In genomic region chr5:93603711-93604118, GRCh38 we compare ENCODE assay signal across 8 cellular contexts. TPM values are rescaled to one million over a fixed set of nuclear protein-coding genes. Genes with fewer than 3 reads are reported as not detected.
DNase-seq lines count a peak whose midpoint lies in the region; ATAC-seq and TF ChIP-seq lines count a peak whose summit lies in the region.

No MANE protein-coding gene starts in this region.

- H3K4me3 ChIP-seq in astrocyte of the spinal cord (ENCODE audit: low read depth, low read length) (peak overlapping the region; percentile 24), testis (peak overlapping the region; percentile 16 to 31)

- TF ChIP-seq CTCF in astrocyte of the spinal cord (IDR thresholded peaks at IDR 0.05; ENCODE audit: low read depth, low read length) (peak; percentile 19), testis (IDR thresholded peaks at IDR 0.05) (no peak), GM13977 (IDR thresholded peaks at IDR 0.05; ENCODE audit: extremely low read depth, insufficient read depth, missing control alignments) (no peak)

- no peak overlapping the region for H3K4me3 Mint-ChIP-seq in activated T-cell treated with anti-CD3 and anti-CD28 coated beads, Interleukin-2, amount 50 U/mL, for 24 hours

- no peak for ATAC-seq in HG03097 (IDR thresholded peaks at IDR 0.05; ENCODE audit: low FRiP score, unreplicated experiment)

- H3K9me3 ChIP-seq in testis = no peaks in the 10 kb centered on the region

- in situ Hi-C loops in astrocyte of the spinal cord (cut with HindIII; ENCODE audit: low sequenced_read_pairs) = no loop called here
- in situ Hi-C loops in GM13977 (cut with MboI; ENCODE audit: low pct_unique_long_range_greater_than_20kb, low sequenced_read_pairs, unreplicated experiment) = loop anchor here (25.0 kb wide), 2 partner anchors 184 to 309 kb away; no protein-coding TSS in a partner anchor

- no peak overlapping the region for H3K27ac ChIP-seq in testis

- TF ChIP-seq POLR2A in testis (IDR thresholded peaks at IDR 0.05) = no peak

- intact Hi-C loops in testis (cut with DNase I; ENCODE audit: low total_unique reads) = no loop called here

- peak overlapping the region; percentile 68 for H3K27ac Mint-ChIP-seq in activated T-cell treated with anti-CD3 and anti-CD28 coated beads, Interleukin-2, amount 50 U/mL, for 24 hours

- 40 to 47% methylated on average over 7 to 10 of the region's 10 CpGs for WGBS in testis, 2 donors

- H3K27me3 Mint-ChIP-seq in activated T-cell treated with anti-CD3 and anti-CD28 coated beads, Interleukin-2, amount 50 U/mL, for 24 hours = peaks cover 41% of the 10 kb centered on the region

- no peaks in the 10 kb centered on the region for H3K36me3 ChIP-seq in testis (ENCODE audit: low read depth, missing control alignments)

- no peaks in the 10 kb centered on the region for H3K27me3 ChIP-seq in testis

- no peak for DNase-seq in activated T-cell treated with anti-CD3 and anti-CD28 coated beads, Interleukin-2, amount 50 U/mL, for 24 hours
- DNase-seq in activated T-cell treated with anti-CD3 and anti-CD28 coated beads, Interleukin-2, amount 50 U/mL, for 1 hour = no peak
- DNase-seq in astrocyte of the spinal cord (ENCODE audit: low read depth, low spot score) (peak; percentile 57), left kidney (ENCODE audit: low read depth, low spot score) (peak; percentile 86), testis (no peak), GOT3 (lab: John Stamatoyannopoulos, UW) (no peak), GM13977 (ENCODE audit: low spot score) (no peak)

- no peaks in the 10 kb centered on the region for H3K36me3 Mint-ChIP-seq in activated T-cell treated with anti-CD3 and anti-CD28 coated beads, Interleukin-2, amount 50 U/mL, for 24 hours (ENCODE audit: low read depth)

- H3K9me3 Mint-ChIP-seq in activated T-cell treated with anti-CD3 and anti-CD28 coated beads, Interleukin-2, amount 50 U/mL, for 24 hours = no peaks in the 10 kb centered on the region

- no peaks in the 10 kb centered on the region for H3K4me1 ChIP-seq in testis

- peaks cover 18% of the 10 kb centered on the region for H3K4me1 Mint-ChIP-seq in activated T-cell treated with anti-CD3 and anti-CD28 coated beads, Interleukin-2, amount 50 U/mL, for 24 hours (ENCODE audit: low read depth)

RNA-seq across cellular contexts. Expression of gene NR2F1, which starts 20.7 kb away (rescaled TPM):
- 10 to 100 TPM; 16.0 to 22.7 TPM for total RNA-seq in testis
- 16.9 TPM for polyA plus RNA-seq in testis (ENCODE audit: insufficient read depth, low read depth, low replicate concordance)

RNA-seq across cellular contexts. Expression of gene NR2F1-AS1, which starts 22.7 kb away (rescaled TPM):
- total RNA-seq in testis = 10 to 100 TPM; 15.6 to 20.6 TPM
- 24.8 TPM for polyA plus RNA-seq in testis (ENCODE audit: insufficient read depth, low read depth, low replicate concordance)

Comparison
In these comparisons a context has a peak if more than half of its experiments do, and no peak if none do; other contexts are left out.
1. DNase-seq: peak in astrocyte of the spinal cord (single experiment) and left kidney (single experiment); none in activated T-cell treated with anti-CD3 and anti-CD28 coated beads, Interleukin-2, amount 50 U/mL, for 24 hours (single experiment), activated T-cell treated with anti-CD3 and anti-CD28 coated beads, Interleukin-2, amount 50 U/mL, for 1 hour (single experiment), testis (single experiment), GOT3 (single experiment) and GM13977 (single experiment).